Comparison of ENCODE assay signal across 1 cellular context in the genomic region with DNA sequence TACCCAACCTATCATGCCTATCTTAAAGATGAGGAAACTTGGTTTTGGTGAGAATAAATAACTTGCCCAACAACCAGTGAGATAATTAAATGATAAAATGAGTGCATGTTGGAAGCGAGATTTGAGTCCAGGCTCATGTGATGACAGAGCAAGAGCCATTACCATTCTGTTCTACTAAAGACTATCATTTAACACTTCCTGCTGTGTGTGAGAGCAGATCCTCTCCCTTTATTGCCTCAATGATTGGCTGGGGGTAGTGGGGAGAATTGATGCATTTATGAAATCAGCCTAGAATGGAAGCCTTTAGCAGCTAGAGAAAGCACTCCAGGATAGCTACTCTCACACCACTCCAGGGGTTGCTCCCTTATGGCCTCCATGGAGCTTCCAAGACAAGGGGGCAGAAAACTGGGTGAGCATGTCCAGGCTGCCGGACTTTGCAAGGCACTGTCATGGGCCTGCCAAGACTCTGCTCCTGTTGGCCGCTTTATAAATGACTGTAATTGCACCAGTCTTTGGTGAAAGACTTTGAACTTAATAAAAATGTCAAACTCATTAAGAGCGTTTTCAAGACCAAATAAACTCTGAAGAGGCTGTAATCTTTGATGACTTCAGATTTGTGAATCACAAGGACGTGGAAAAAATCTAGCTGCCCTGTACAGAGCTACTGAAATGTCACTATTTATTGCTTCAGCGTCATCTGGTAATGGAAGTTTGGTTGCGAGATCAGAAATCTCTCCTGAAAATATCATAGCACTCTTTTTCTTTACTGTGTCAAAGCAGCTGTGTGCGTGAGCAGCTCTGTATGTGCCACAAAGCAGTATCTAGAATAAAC.
TF ChIP-seq lines count a peak whose summit lies in the region.

No MANE protein-coding gene starts in this region.

TF ChIP-seq in H1, 55 proteins besides CTCF, POLR2A, EP300 and RAD21:
- no peak for TF ChIP-seq JUND (IDR thresholded peaks at IDR 0.05; ENCODE audit: low read length)
- no peak for TF ChIP-seq POLR2AphosphoS5 (IDR thresholded peaks at IDR 0.05; ENCODE audit: low read depth, low read length)
- TF ChIP-seq CBX5 (IDR thresholded peaks at IDR 0.05; ENCODE audit: low read depth, low read length), result no peak
- TF ChIP-seq, protein P1, sequence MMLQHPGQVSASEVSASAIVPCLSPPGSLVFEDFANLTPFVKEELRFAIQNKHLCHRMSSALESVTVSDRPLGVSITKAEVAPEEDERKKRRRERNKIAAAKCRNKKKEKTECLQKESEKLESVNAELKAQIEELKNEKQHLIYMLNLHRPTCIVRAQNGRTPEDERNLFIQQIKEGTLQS (IDR thresholded peaks at IDR 0.05; ENCODE audit: insufficient read depth, low read depth, low read length), result no peak
- TF ChIP-seq TEAD4 (IDR thresholded peaks at IDR 0.05; ENCODE audit: low read depth, low read length), result no peak
- no peak for TF ChIP-seq RNF2 (IDR thresholded peaks at IDR 0.05; ENCODE audit: borderline replicate concordance, low read depth, low read length, missing control alignments, poor library complexity, severe bottlenecking)
